ENCODE assay signal across 8 cellular contexts in the genomic region with DNA sequence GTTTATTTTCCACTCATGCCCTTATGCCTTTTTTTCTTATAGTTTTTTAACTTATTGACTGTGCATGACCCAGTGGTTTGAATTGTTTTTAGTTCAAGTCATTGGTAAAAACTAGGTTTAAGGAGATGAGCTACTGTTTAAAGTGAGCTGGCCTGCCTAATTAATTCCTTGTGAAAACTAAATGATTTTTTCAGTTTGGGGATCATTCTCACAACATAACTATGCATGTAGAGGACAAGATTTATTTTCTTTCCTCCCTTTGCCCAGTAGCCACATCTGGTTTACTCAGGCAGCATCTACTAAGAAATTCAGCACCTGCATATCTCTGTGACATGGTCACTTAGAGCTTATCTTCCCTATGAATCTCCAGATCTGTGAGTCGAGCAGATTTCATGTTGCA. TPM values are rescaled to one million over a fixed set of nuclear protein-coding genes. Genes with fewer than 3 reads are reported as not detected.
DNase-seq lines count a peak whose midpoint lies in the region; ATAC-seq and TF ChIP-seq lines count a peak whose summit lies in the region.

No MANE protein-coding gene starts in this region.

- CTCF ChIA-PET in activated B cell treated with CpG ODN at 0.5 μM for 24 hours (lab: Charles Lee) = interaction anchor here (1.1 to 4.0 kb wide), 4 partner anchors 11 to 196 kb away, joined by 3 to 15 read pairs (median 4); no protein-coding TSS in a partner anchor

- no peak overlapping the region for H3K27ac ChIP-seq in iPS DF 6.9 (ENCODE audit: low read length)

- H3K4me3 Mint-ChIP-seq in activated CD4-positive, alpha-beta T cell treated with anti-CD3 and anti-CD28 coated beads, Interleukin-2, amount 10 ng/mL, durations not matched to agents 24 days and 14 days = peak overlapping the region; percentile 99
- H3K4me3 Mint-ChIP-seq in activated B cell treated with CpG ODN at 0.5 μM for 24 hours = peak overlapping the region; percentile 95
- peak overlapping the region; percentile 81 to 94 for H3K4me3 Mint-ChIP-seq in stimulated activated naive CD8-positive, alpha-beta T cell treated with anti-CD3 and anti-CD28 coated beads, Interleukin-15, amount 100 ng/mL, for 72 hours

- intact Hi-C loops in activated CD4-positive, alpha-beta T cell treated with anti-CD3 and anti-CD28 coated beads, Interleukin-2, amount 10 ng/mL, durations not matched to agents 24 days and 14 days (cut with micrococcal nuclease) = no loop called here
- intact Hi-C loops in activated B cell treated with CpG ODN at 0.5 μM for 24 hours (cut with micrococcal nuclease) = no loop called here

- no peaks in the 10 kb centered on the region for H3K9me3 Mint-ChIP-seq in activated CD4-positive, alpha-beta T cell treated with anti-CD3 and anti-CD28 coated beads, Interleukin-2, amount 10 ng/mL, durations not matched to agents 24 days and 14 days
- no peaks in the 10 kb centered on the region for H3K9me3 Mint-ChIP-seq in activated B cell treated with CpG ODN at 0.5 μM for 24 hours
- H3K9me3 Mint-ChIP-seq in stimulated activated naive CD8-positive, alpha-beta T cell treated with anti-CD3 and anti-CD28 coated beads, Interleukin-15, amount 100 ng/mL, for 72 hours = no peaks in the 10 kb centered on the region

- POLR2A ChIA-PET in activated B cell treated with CpG ODN at 0.5 μM for 24 hours (lab: Charles Lee) = interaction anchor here (0.6 to 5.1 kb wide), 6 partner anchors 10 to 117 kb away, joined by 3 to 68 read pairs (median 4); a partner anchor contains a TSS

- no peaks in the 10 kb centered on the region for H3K9me3 ChIP-seq in iPS DF 6.9 (ENCODE audit: control insufficient read depth, insufficient read depth, low read length)

- no peaks in the 10 kb centered on the region for H3K36me3 ChIP-seq in iPS DF 6.9 (ENCODE audit: control insufficient read depth, insufficient read depth, low read length)

- no peaks in the 10 kb centered on the region for H3K4me1 ChIP-seq in iPS DF 6.9 (ENCODE audit: control insufficient read depth, insufficient read depth, low read length)

- H3K4me1 Mint-ChIP-seq in activated CD4-positive, alpha-beta T cell treated with anti-CD3 and anti-CD28 coated beads, Interleukin-2, amount 10 ng/mL, durations not matched to agents 24 days and 14 days = peaks cover 47% of the 10 kb centered on the region
- H3K4me1 Mint-ChIP-seq in activated B cell treated with CpG ODN at 0.5 μM for 24 hours = peaks cover 49% of the 10 kb centered on the region
- peaks cover 54% of the 10 kb centered on the region for H3K4me1 Mint-ChIP-seq in stimulated activated naive CD8-positive, alpha-beta T cell treated with anti-CD3 and anti-CD28 coated beads, Interleukin-15, amount 100 ng/mL, for 72 hours

- no peaks in the 10 kb centered on the region for H3K27me3 ChIP-seq in iPS DF 6.9 (ENCODE audit: control insufficient read depth, insufficient read depth, low read length)

- peak overlapping the region; percentile 72 for H3K27ac Mint-ChIP-seq in activated CD4-positive, alpha-beta T cell treated with anti-CD3 and anti-CD28 coated beads, Interleukin-2, amount 10 ng/mL, durations not matched to agents 24 days and 14 days
- H3K27ac Mint-ChIP-seq in activated B cell treated with CpG ODN at 0.5 μM for 24 hours = peak overlapping the region; percentile 53
- peak overlapping the region in 1 of 2 donors; percentile 9 for H3K27ac Mint-ChIP-seq in stimulated activated naive CD8-positive, alpha-beta T cell treated with anti-CD3 and anti-CD28 coated beads, Interleukin-15, amount 100 ng/mL, for 72 hours

- no CpG with 5 or more reads among the region's 1 CpG for whole genome bisulfite sequencing in iPS DF 6.9 (ENCODE audit: insufficient coverage, insufficient read length)

- DNase-seq in activated CD4-positive, alpha-beta T cell treated with anti-CD3 and anti-CD28 coated beads, Interleukin-2, amount 10 ng/mL, durations not matched to agents 24 days and 14 days = no peak
- no peak for DNase-seq in activated CD4-positive, alpha-beta T cell treated with anti-CD3 and anti-CD28 coated beads for 1 hour
- DNase-seq in activated B cell treated with CpG ODN at 0.5 μM for 24 hours (no peak), iPS DF 6.9 (ENCODE audit: low read depth, low spot score) (no peak), NCI-H128 (lab: John Stamatoyannopoulos, UW; ENCODE audit: unreplicated experiment) (no peak), AG20443 (ENCODE audit: low spot score) (no peak), NCI-H510A (lab: John Stamatoyannopoulos, UW) (no peak)
- no peak for DNase-seq in stimulated activated naive CD8-positive, alpha-beta T cell treated with anti-CD3 and anti-CD28 coated beads, Interleukin-15, amount 100 ng/mL, for 72 hours

- H3K36me3 Mint-ChIP-seq in activated CD4-positive, alpha-beta T cell treated with anti-CD3 and anti-CD28 coated beads, Interleukin-2, amount 10 ng/mL, durations not matched to agents 24 days and 14 days (ENCODE audit: low read depth) = peaks cover 56% of the 10 kb centered on the region
- H3K36me3 Mint-ChIP-seq in activated B cell treated with CpG ODN at 0.5 μM for 24 hours (ENCODE audit: low read depth) = peaks cover 33% of the 10 kb centered on the region

- H3K4me3 ChIP-seq in iPS DF 6.9 (ENCODE audit: low read length) = peak overlapping the region; percentile 79; the same call in 1 of the 2 replicates

- TF ChIP-seq CTCF in activated B cell treated with CpG ODN at 0.5 μM for 24 hours (IDR thresholded peaks at IDR 0.05) = no peak

- no peak for ATAC-seq in activated B cell treated with CpG ODN at 0.5 μM for 24 hours (ENCODE audit: low read depth)
- ATAC-seq in stimulated activated naive CD8-positive, alpha-beta T cell treated with anti-CD3 and anti-CD28 coated beads, Interleukin-15, amount 100 ng/mL, for 72 hours = no peak

- H3K27me3 Mint-ChIP-seq in activated CD4-positive, alpha-beta T cell treated with anti-CD3 and anti-CD28 coated beads, Interleukin-2, amount 10 ng/mL, durations not matched to agents 24 days and 14 days = peaks cover under 1% of the 10 kb centered on the region
- H3K27me3 Mint-ChIP-seq in activated B cell treated with CpG ODN at 0.5 μM for 24 hours = no peaks in the 10 kb centered on the region
- H3K27me3 Mint-ChIP-seq in stimulated activated naive CD8-positive, alpha-beta T cell treated with anti-CD3 and anti-CD28 coated beads, Interleukin-15, amount 100 ng/mL, for 72 hours = no peaks in the 10 kb centered on the region

RNA-seq across cellular contexts. Expression of a gene that starts 1.7 kb away (rescaled TPM):
- 43.6 and 43.8 TPM in 2 replicates for total RNA-seq in activated CD4-positive, alpha-beta T cell treated with anti-CD3 and anti-CD28 coated beads, Interleukin-2, amount 10 ng/mL, durations not matched to agents 24 days and 14 days
- 21.6 and 21.7 TPM in 2 replicates for total RNA-seq in activated B cell treated with CpG ODN at 0.5 μM for 24 hours

RNA-seq across cellular contexts. Expression of a gene that starts 9.9 kb away (rescaled TPM):
- total RNA-seq in activated CD4-positive, alpha-beta T cell treated with anti-CD3 and anti-CD28 coated beads, Interleukin-2, amount 10 ng/mL, durations not matched to agents 24 days and 14 days = 178 and 201 TPM in 2 replicates
- 6.1 and 9.4 TPM in 2 replicates for total RNA-seq in activated B cell treated with CpG ODN at 0.5 μM for 24 hours

Comparison
In these comparisons a context has a peak if more than half of its experiments do, and no peak if none do; other contexts are left out.
1. RNA of a gene that starts 9.9 kb away (total RNA-seq): 178 to 201 TPM in activated CD4-positive, alpha-beta T cell treated with anti-CD3 and anti-CD28 coated beads, Interleukin-2, amount 10 ng/mL, durations not matched to agents 24 days and 14 days; 6.1 to 9.4 TPM in activated B cell treated with CpG ODN at 0.5 μM for 24 hours; every median in the first group is over 10 times any median in the second.
2. Peak in every context shown above with its lines, with median percentiles within 50 percentile points of each other: H3K4me3 Mint-ChIP-seq.